13 cellular contexts compared by ENCODE assay signal in the genomic region with DNA sequence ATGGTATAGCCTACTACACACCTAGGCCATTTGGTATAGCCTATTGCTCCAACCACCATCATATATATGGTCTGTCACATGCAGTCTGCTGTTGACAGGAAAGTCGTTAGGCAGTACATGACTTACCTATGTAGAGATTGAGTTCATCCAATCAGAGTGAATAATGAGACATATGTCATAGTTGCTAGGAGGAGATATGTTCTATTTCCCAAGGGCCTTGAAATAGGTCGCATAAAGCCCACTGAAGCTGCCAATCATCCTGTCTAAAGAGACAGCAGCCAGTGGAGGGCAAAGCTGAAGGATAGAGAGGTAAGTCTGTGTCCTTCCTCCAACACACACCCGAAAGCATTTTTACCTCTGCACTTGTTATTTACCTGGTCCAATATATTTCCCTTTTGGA.
A peak's percentile ranks its signal among the peaks of the same experiment; 100 is the strongest.
DNase-seq lines count a peak whose midpoint lies in the region; ATAC-seq lines count a peak whose summit lies in the region.
"Had no signal": no experiment of that assay in that cellular context is flagged by ENCODE, and none has a peak within 500 bp of the region (broad histone marks: within the 10 kb centered on the region; RNA-seq: fewer than 3 reads in every experiment).

No MANE protein-coding gene starts in this region.

- no peaks in the 10 kb centered on the region for H3K27me3 Mint-ChIP-seq in activated CD4-positive, alpha-beta T cell treated with anti-CD3 and anti-CD28 coated beads, Interleukin-2, amount 10 ng/mL, durations not matched to agents 7 days and 5 days

- H3K4me3 Mint-ChIP-seq in activated CD4-positive, alpha-beta T cell treated with anti-CD3 and anti-CD28 coated beads, Interleukin-2, amount 10 ng/mL, durations not matched to agents 7 days and 5 days, result no peak overlapping the region
- H3K4me3 Mint-ChIP-seq: HFFc6 had no signal

- no peak overlapping the region for H3K4me3 ChIP-seq in Jurkat, Clone E6-1 (ENCODE audit: low read length)

- DNase-seq in DMS53 (lab: John Stamatoyannopoulos, UW) (peak; percentile 97), amniotic epithelial cell (ENCODE audit: low read depth) (peak; percentile 37), NCI-H2107 (lab: John Stamatoyannopoulos, UW) (no peak), NCI-H1092 (lab: John Stamatoyannopoulos, UW) (no peak)
- peak; percentile 80 for DNase-seq in Jurkat, Clone E6-1 (ENCODE audit: low read depth, low spot score)
- DNase-seq in activated CD4-positive, alpha-beta T cell treated with anti-CD3 and anti-CD28 coated beads, Interleukin-2, amount 10 ng/mL, durations not matched to agents 7 days and 5 days, result no peak
- DNase-seq: Calu3, cerebellar nuclear complex, HFFc6, NCI-H187 treated with DMSO at 0.1 percent for 48 hours had no signal

- no peak overlapping the region for H3K27ac Mint-ChIP-seq in activated CD4-positive, alpha-beta T cell treated with anti-CD3 and anti-CD28 coated beads, Interleukin-2, amount 10 ng/mL, durations not matched to agents 7 days and 5 days
- H3K27ac Mint-ChIP-seq: HFFc6 had no signal

- ATAC-seq in GM19468 (IDR thresholded peaks at IDR 0.05; ENCODE audit: extremely low read depth, unreplicated experiment) (peak; percentile 60), GM19452 (IDR thresholded peaks at IDR 0.05; ENCODE audit: unreplicated experiment) (no peak)
- ATAC-seq: sciatic nerve had no signal

- CTCF ChIA-PET in activated CD4-positive, alpha-beta T cell treated with anti-CD3 and anti-CD28 coated beads, Interleukin-2, amount 10 ng/mL, durations not matched to agents 7 days and 5 days (lab: Charles Lee), result no interaction called here

- H3K4me1 Mint-ChIP-seq in activated CD4-positive, alpha-beta T cell treated with anti-CD3 and anti-CD28 coated beads, Interleukin-2, amount 10 ng/mL, durations not matched to agents 7 days and 5 days, result no peaks in the 10 kb centered on the region

- no peaks in the 10 kb centered on the region for H3K36me3 Mint-ChIP-seq in activated CD4-positive, alpha-beta T cell treated with anti-CD3 and anti-CD28 coated beads, Interleukin-2, amount 10 ng/mL, durations not matched to agents 7 days and 5 days (ENCODE audit: low read depth)

- POLR2A ChIA-PET in activated CD4-positive, alpha-beta T cell treated with anti-CD3 and anti-CD28 coated beads, Interleukin-2, amount 10 ng/mL, durations not matched to agents 7 days and 5 days (lab: Charles Lee), result no interaction called here

- H3K9me3 Mint-ChIP-seq in activated CD4-positive, alpha-beta T cell treated with anti-CD3 and anti-CD28 coated beads, Interleukin-2, amount 10 ng/mL, durations not matched to agents 7 days and 5 days, result no peaks in the 10 kb centered on the region
- H3K9me3 Mint-ChIP-seq: HFFc6 had no signal

Comparison
In these comparisons a context has a peak if more than half of its experiments do, and no peak if none do; other contexts are left out.
1. DNase-seq: peak in DMS53 (single experiment), Jurkat, Clone E6-1 (single experiment) and amniotic epithelial cell (single experiment); none in NCI-H2107 (single experiment), NCI-H1092 (single experiment) and activated CD4-positive, alpha-beta T cell treated with anti-CD3 and anti-CD28 coated beads, Interleukin-2, amount 10 ng/mL, durations not matched to agents 7 days and 5 days (single experiment).